ENCODE assay signal across 8 cellular contexts in the genomic region with DNA sequence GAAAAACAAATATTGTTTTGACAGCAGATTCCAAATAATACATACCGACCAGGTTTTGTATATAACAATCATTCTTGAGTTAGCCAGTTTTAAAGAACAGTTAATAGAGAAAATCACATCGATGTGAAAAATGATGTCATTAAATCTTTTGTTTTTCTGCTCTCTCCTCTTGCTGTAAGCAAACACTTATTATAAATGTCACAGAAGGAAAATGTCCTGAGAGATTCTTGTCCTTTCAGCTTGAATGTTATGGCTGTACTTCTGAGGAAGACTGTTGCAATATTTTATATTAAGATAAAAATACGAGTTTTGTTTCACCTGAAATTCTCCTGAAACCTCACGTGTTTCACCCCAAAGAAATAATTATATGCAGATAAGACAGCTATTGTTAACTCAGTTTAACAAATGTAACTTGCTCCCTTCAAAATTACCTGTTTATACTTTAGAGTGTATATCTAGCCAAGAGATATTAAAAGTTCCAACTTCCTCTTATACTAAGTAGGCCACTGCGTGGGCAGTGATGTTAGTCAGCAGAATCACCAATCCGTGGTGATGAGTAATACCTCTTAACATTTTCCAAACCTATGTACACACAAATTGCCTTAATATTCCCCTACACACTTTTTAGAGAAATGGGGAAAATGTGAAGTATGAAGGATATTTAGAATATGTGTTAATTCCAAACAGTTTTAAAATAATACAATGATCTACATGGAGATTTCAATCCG.
DNase-seq lines count a peak whose midpoint lies in the region; ATAC-seq and TF ChIP-seq lines count a peak whose summit lies in the region.

No MANE protein-coding gene starts in this region.

- H3K27me3 ChIP-seq in esophagus muscularis mucosa (no peaks in the 10 kb centered on the region), thoracic aorta (replicated peaks; ENCODE audit: insufficient read depth) (no peaks in the 10 kb centered on the region), esophagus squamous epithelium (no peaks in the 10 kb centered on the region)

- H3K27ac Mint-ChIP-seq in activated CD4-positive, alpha-beta memory T cell treated with anti-CD3 and anti-CD28 coated beads for 36 hours = no peak overlapping the region
- no peak overlapping the region for H3K27ac Mint-ChIP-seq in activated CD4-positive, alpha-beta memory T cell treated with anti-CD3 and anti-CD28 coated beads, Interleukin-2, amount 10 ng/mL, durations not matched to agents 7 days and 5 days

- no peak for TF ChIP-seq POLR2A in esophagus muscularis mucosa (IDR thresholded peaks at IDR 0.05; ENCODE audit: low read depth)
- TF ChIP-seq POLR2A in esophagus squamous epithelium (IDR thresholded peaks at IDR 0.05) = no peak

- no peaks in the 10 kb centered on the region for H3K36me3 Mint-ChIP-seq in activated CD4-positive, alpha-beta memory T cell treated with anti-CD3 and anti-CD28 coated beads for 36 hours
- H3K36me3 Mint-ChIP-seq in activated CD4-positive, alpha-beta memory T cell treated with anti-CD3 and anti-CD28 coated beads, Interleukin-2, amount 10 ng/mL, durations not matched to agents 7 days and 5 days (ENCODE audit: low read depth) = no peaks in the 10 kb centered on the region

- no peak for ATAC-seq in thoracic aorta (ENCODE audit: insufficient number of reproducible peaks, low FRiP score, low read depth)
- ATAC-seq in HG02970 (IDR thresholded peaks at IDR 0.05; ENCODE audit: low FRiP score, unreplicated experiment) = no peak

- peaks cover 4 to 21% (median 16%) of the 10 kb centered on the region in 4 donors for H3K4me1 ChIP-seq in esophagus muscularis mucosa
- H3K4me1 ChIP-seq in thoracic aorta (ENCODE audit: control insufficient read depth in 1 of 2, low read depth in 2 of 2) = peaks cover 12 to 24% of the 10 kb centered on the region in 2 donors
- H3K4me1 ChIP-seq in OCI-LY7 (ENCODE audit: insufficient read depth, low read length, poor library complexity, severe bottlenecking) = no peaks in the 10 kb centered on the region
- peaks cover 0 to 21% (median 0%) of the 10 kb centered on the region in 3 donors for H3K4me1 ChIP-seq in esophagus squamous epithelium

- DNase-seq in activated CD4-positive, alpha-beta memory T cell treated with anti-CD3 and anti-CD28 coated beads for 36 hours = peak; percentile 25
- DNase-seq in activated CD4-positive, alpha-beta memory T cell treated with anti-CD3 and anti-CD28 coated beads, Interleukin-2, amount 10 ng/mL, durations not matched to agents 7 days and 5 days = no peak
- DNase-seq in NCI-H460 (ENCODE audit: extremely low read depth, low read depth) (peak; percentile 46), esophagus muscularis mucosa (ENCODE audit: extremely low spot score) (no peak), thoracic aorta (ENCODE audit: low spot score) (peak; percentile 34), OCI-LY7 (ENCODE audit: low spot score) (no peak), esophagus squamous epithelium (lab: John Stamatoyannopoulos, UW) (no peak)

- H2AFZ ChIP-seq in OCI-LY7 (ENCODE audit: low read length) = no peak overlapping the region

- no peaks in the 10 kb centered on the region for H3K27me3 Mint-ChIP-seq in activated CD4-positive, alpha-beta memory T cell treated with anti-CD3 and anti-CD28 coated beads for 36 hours
- no peaks in the 10 kb centered on the region for H3K27me3 Mint-ChIP-seq in activated CD4-positive, alpha-beta memory T cell treated with anti-CD3 and anti-CD28 coated beads, Interleukin-2, amount 10 ng/mL, durations not matched to agents 7 days and 5 days

- peak overlapping the region; percentile 47 to 71 (median 62) for H3K27ac ChIP-seq in esophagus muscularis mucosa (replicated peaks in 1 of 4)
- peak overlapping the region; percentile 15 to 70 for H3K27ac ChIP-seq in thoracic aorta
- no peak overlapping the region for H3K27ac ChIP-seq in OCI-LY7 (ENCODE audit: low read depth, low read length, poor library complexity, severe bottlenecking)
- H3K27ac ChIP-seq in esophagus squamous epithelium = peak overlapping the region in 2 of 4 donors; percentile 27 to 54

- no peaks in the 10 kb centered on the region for H3K36me3 ChIP-seq in esophagus muscularis mucosa
- no peaks in the 10 kb centered on the region for H3K36me3 ChIP-seq in thoracic aorta
- H3K36me3 ChIP-seq in OCI-LY7 (ENCODE audit: insufficient read depth, low read length) = no peaks in the 10 kb centered on the region
- H3K36me3 ChIP-seq in esophagus squamous epithelium = no peaks in the 10 kb centered on the region

- no peak overlapping the region for H3K4me2 ChIP-seq in OCI-LY7 (ENCODE audit: low read length)

- H3K9me3 Mint-ChIP-seq in activated CD4-positive, alpha-beta memory T cell treated with anti-CD3 and anti-CD28 coated beads for 36 hours = peaks cover 2% of the 10 kb centered on the region
- H3K9me3 Mint-ChIP-seq in activated CD4-positive, alpha-beta memory T cell treated with anti-CD3 and anti-CD28 coated beads, Interleukin-2, amount 10 ng/mL, durations not matched to agents 7 days and 5 days = no peaks in the 10 kb centered on the region

- TF ChIP-seq EP300 in esophagus muscularis mucosa (IDR thresholded peaks at IDR 0.05) = no peak

- WGBS in esophagus muscularis mucosa = 35% methylated on average over 7 of the region's 7 CpGs
- WGBS in esophagus squamous epithelium, 2 donors = 27 to 35% methylated on average over 7 of the region's 7 CpGs

- no peak overlapping the region for H3K4me3 Mint-ChIP-seq in activated CD4-positive, alpha-beta memory T cell treated with anti-CD3 and anti-CD28 coated beads for 36 hours
- no peak overlapping the region for H3K4me3 Mint-ChIP-seq in activated CD4-positive, alpha-beta memory T cell treated with anti-CD3 and anti-CD28 coated beads, Interleukin-2, amount 10 ng/mL, durations not matched to agents 7 days and 5 days

- no peak for TF ChIP-seq CTCF in esophagus muscularis mucosa (IDR thresholded peaks at IDR 0.05)
- TF ChIP-seq CTCF in thoracic aorta (IDR thresholded peaks at IDR 0.05) = no peak
- TF ChIP-seq CTCF in OCI-LY7 (conservative IDR thresholded peaks at IDR 0.05; ENCODE audit: low read length) = no peak
- no peak for TF ChIP-seq CTCF in esophagus squamous epithelium (IDR thresholded peaks at IDR 0.05)

- no peak overlapping the region for H3K4me3 ChIP-seq in esophagus muscularis mucosa
- peak overlapping the region; percentile 24 for H3K4me3 ChIP-seq in thoracic aorta
- no peak overlapping the region for H3K4me3 ChIP-seq in OCI-LY7 (ENCODE audit: low read depth, low read length, poor library complexity, severe bottlenecking)
- no peak overlapping the region for H3K4me3 ChIP-seq in esophagus squamous epithelium

- peaks cover 2% of the 10 kb centered on the region; the same call in 1 of the 2 replicates for H3K9me2 ChIP-seq in OCI-LY7 (ENCODE audit: insufficient read depth, low read length)

- H3K9me3 ChIP-seq in esophagus muscularis mucosa = peaks cover 0 to 5% (median 2%) of the 10 kb centered on the region in 4 donors
- H3K9me3 ChIP-seq in thoracic aorta = no peaks in the 10 kb centered on the region
- no peaks in the 10 kb centered on the region for H3K9me3 ChIP-seq in OCI-LY7 (ENCODE audit: low read length)
- H3K9me3 ChIP-seq in esophagus squamous epithelium = peaks cover 0 to 7% (median 0%) of the 10 kb centered on the region in 3 donors

- CTCF ChIA-PET in activated CD4-positive, alpha-beta memory T cell treated with anti-CD3 and anti-CD28 coated beads for 36 hours (lab: Charles Lee) = interaction anchor here (0.7 kb wide), 1 partner anchor 1153 kb away, joined by 3 read pairs; no protein-coding TSS in a partner anchor
- CTCF ChIA-PET in activated CD4-positive, alpha-beta memory T cell treated with anti-CD3 and anti-CD28 coated beads, Interleukin-2, amount 10 ng/mL, durations not matched to agents 7 days and 5 days (lab: Charles Lee) = no interaction called here
- CTCF ChIA-PET in OCI-LY7 (lab: Charles Lee; ENCODE audit: unreplicated experiment) = no interaction called here

- intact Hi-C loops in activated CD4-positive, alpha-beta memory T cell treated with anti-CD3 and anti-CD28 coated beads for 36 hours (cut with micrococcal nuclease) = no loop called here
- intact Hi-C loops in esophagus muscularis mucosa (cut with DNase I) (no loop called here), OCI-LY7 (cut with micrococcal nuclease; ENCODE audit: unreplicated experiment) (no loop called here), esophagus squamous epithelium (cut with DNase I) (no loop called here)

- H4K20me1 ChIP-seq in OCI-LY7 (ENCODE audit: insufficient read depth, low read length) = no peaks in the 10 kb centered on the region

- H3K79me2 ChIP-seq in OCI-LY7 (ENCODE audit: insufficient read depth, low read depth, low read length) = no peaks in the 10 kb centered on the region

- no TSS peak for BruUV-seq in OCI-LY7 (replicated peaks; lab: Mats Ljungman, UMichigan)

- POLR2A ChIA-PET in activated CD4-positive, alpha-beta memory T cell treated with anti-CD3 and anti-CD28 coated beads for 36 hours (lab: Charles Lee) = no interaction called here
- POLR2A ChIA-PET in activated CD4-positive, alpha-beta memory T cell treated with anti-CD3 and anti-CD28 coated beads, Interleukin-2, amount 10 ng/mL, durations not matched to agents 7 days and 5 days (lab: Charles Lee) = no interaction called here
- POLR2A ChIA-PET in OCI-LY7 (lab: Charles Lee) = no interaction called here

- peaks cover 7% of the 10 kb centered on the region for H3K4me1 Mint-ChIP-seq in activated CD4-positive, alpha-beta memory T cell treated with anti-CD3 and anti-CD28 coated beads for 36 hours (ENCODE audit: low read depth)
- no peaks in the 10 kb centered on the region for H3K4me1 Mint-ChIP-seq in activated CD4-positive, alpha-beta memory T cell treated with anti-CD3 and anti-CD28 coated beads, Interleukin-2, amount 10 ng/mL, durations not matched to agents 7 days and 5 days

Comparison
In these comparisons a context has a peak if more than half of its experiments do, and no peak if none do; other contexts are left out.
1. DNase-seq: peak in activated CD4-positive, alpha-beta memory T cell treated with anti-CD3 and anti-CD28 coated beads for 36 hours (single experiment), NCI-H460 (single experiment) and thoracic aorta (single experiment); none in activated CD4-positive, alpha-beta memory T cell treated with anti-CD3 and anti-CD28 coated beads, Interleukin-2, amount 10 ng/mL, durations not matched to agents 7 days and 5 days (single experiment), esophagus muscularis mucosa (single experiment), OCI-LY7 (single experiment) and esophagus squamous epithelium (single experiment).